1 cellular context compared by ENCODE assay signal in the genomic region with DNA sequence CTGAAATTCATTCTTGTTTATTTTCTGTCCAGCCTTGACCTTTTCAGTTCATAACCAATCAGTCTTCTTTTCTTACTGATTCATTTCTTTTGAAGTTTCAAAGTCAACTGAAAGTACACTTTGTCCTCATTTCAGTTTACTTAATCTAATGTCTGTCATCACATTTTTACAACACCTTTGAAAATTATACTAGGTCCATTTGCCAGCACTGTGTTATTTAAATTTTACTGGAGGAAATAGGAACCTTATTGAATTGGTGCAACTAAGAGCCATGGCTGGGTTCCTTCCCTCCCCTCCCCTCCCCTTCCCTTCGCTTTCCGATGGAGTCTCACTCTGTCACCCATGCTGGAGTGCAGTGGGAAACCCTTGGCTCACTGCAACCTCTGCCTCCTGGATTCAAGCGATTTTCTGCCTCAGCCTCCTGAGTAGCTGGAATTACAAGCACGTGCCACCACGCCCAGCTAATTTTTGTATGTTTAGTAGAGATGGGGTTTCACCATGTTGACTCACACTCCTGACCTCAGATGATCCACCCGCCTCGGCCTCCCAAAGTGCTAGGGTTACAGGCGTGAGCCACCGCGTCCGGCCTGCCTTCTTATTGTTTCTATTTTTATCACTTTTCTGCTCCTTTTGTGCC.
TF ChIP-seq lines count a peak whose summit lies in the region.

No MANE protein-coding gene starts in this region.

TF ChIP-seq in HEK293, 187 proteins besides CTCF, POLR2A, EP300 and RAD21 (continued from another document and continues in another):
- TF ChIP-seq, protein P1, sequence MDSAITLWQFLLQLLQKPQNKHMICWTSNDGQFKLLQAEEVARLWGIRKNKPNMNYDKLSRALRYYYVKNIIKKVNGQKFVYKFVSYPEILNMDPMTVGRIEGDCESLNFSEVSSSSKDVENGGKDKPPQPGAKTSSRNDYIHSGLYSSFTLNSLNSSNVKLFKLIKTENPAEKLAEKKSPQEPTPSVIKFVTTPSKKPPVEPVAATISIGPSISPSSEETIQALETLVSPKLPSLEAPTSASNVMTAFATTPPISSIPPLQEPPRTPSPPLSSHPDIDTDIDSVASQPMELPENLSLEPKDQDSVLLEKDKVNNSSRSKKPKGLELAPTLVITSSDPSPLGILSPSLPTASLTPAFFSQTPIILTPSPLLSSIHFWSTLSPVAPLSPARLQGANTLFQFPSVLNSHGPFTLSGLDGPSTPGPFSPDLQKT (IDR thresholded peaks at IDR 0.05; ENCODE audit: borderline replicate concordance, low read depth, low read length), result no peak
- no peak for TF ChIP-seq ZNF830 (tag by site-specific recombination; IDR thresholded peaks at IDR 0.05; ENCODE audit: low read depth)
- TF ChIP-seq GLI4 (tag by site-specific recombination; IDR thresholded peaks at IDR 0.05), result no peak
- peak; percentile 93 for TF ChIP-seq KLF7 (tag by site-specific recombination; IDR thresholded peaks at IDR 0.05; ENCODE audit: borderline replicate concordance)
- 0 out of 2 replicates have a peak, but pooled peaks have one; percentile 36 for TF ChIP-seq ZNF2 (tag by site-specific recombination; IDR thresholded peaks at IDR 0.05)
- TF ChIP-seq ZNF184 (tag by site-specific recombination; IDR thresholded peaks at IDR 0.05), result no peak
- no peak for TF ChIP-seq ZNF624 (tag by site-specific recombination; IDR thresholded peaks at IDR 0.05)
- 0 out of 2 replicates have a peak, but pooled peaks have one; percentile 30 for TF ChIP-seq BCL11B (tag by site-specific recombination; IDR thresholded peaks at IDR 0.05; ENCODE audit: low read depth)
- TF ChIP-seq, protein P2, sequence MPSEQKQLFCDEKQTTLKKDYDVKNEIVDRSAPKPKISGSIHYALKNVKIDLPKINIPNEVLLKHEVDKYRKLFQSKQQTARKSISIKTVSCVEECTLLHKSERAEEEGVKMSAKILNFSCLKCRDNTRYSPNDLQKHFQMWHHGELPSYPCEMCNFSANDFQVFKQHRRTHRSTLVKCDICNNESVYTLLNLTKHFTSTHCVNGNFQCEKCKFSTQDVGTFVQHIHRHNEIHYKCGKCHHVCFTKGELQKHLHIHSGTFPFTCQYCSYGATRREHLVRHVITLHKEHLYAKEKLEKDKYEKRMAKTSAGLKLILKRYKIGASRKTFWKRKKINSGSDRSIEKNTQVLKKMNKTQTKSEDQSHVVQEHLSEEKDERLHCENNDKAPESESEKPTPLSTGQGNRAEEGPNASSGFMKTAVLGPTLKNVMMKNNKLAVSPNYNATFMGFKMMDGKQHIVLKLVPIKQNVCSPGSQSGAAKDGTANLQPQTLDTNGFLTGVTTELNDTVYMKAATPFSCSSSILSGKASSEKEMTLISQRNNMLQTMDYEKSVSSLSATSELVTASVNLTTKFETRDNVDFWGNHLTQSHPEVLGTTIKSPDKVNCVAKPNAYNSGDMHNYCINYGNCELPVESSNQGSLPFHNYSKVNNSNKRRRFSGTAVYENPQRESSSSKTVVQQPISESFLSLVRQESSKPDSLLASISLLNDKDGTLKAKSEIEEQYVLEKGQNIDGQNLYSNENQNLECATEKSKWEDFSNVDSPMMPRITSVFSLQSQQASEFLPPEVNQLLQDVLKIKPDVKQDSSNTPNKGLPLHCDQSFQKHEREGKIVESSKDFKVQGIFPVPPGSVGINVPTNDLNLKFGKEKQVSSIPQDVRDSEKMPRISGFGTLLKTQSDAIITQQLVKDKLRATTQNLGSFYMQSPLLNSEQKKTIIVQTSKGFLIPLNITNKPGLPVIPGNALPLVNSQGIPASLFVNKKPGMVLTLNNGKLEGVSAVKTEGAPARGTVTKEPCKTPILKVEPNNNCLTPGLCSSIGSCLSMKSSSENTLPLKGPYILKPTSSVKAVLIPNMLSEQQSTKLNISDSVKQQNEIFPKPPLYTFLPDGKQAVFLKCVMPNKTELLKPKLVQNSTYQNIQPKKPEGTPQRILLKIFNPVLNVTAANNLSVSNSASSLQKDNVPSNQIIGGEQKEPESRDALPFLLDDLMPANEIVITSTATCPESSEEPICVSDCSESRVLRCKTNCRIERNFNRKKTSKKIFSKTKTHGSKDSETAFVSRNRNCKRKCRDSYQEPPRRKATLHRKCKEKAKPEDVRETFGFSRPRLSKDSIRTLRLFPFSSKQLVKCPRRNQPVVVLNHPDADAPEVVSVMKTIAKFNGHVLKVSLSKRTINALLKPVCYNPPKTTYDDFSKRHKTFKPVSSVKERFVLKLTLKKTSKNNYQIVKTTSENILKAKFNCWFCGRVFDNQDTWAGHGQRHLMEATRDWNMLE (tag by site-specific recombination; conservative IDR thresholded peaks at IDR 0.05; ENCODE audit: low read depth), result no peak
- TF ChIP-seq ZNF114 (tag by site-specific recombination; IDR thresholded peaks at IDR 0.05), result no peak
- TF ChIP-seq SCRT2 (tag by site-specific recombination; IDR thresholded peaks at IDR 0.05), result no peak
- no peak for TF ChIP-seq ZNF658 (tag by site-specific recombination; IDR thresholded peaks at IDR 0.05)
- TF ChIP-seq, protein P3, sequence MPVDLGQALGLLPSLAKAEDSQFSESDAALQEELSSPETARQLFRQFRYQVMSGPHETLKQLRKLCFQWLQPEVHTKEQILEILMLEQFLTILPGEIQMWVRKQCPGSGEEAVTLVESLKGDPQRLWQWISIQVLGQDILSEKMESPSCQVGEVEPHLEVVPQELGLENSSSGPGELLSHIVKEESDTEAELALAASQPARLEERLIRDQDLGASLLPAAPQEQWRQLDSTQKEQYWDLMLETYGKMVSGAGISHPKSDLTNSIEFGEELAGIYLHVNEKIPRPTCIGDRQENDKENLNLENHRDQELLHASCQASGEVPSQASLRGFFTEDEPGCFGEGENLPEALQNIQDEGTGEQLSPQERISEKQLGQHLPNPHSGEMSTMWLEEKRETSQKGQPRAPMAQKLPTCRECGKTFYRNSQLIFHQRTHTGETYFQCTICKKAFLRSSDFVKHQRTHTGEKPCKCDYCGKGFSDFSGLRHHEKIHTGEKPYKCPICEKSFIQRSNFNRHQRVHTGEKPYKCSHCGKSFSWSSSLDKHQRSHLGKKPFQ (tag by site-specific recombination; IDR thresholded peaks at IDR 0.05), result peak; percentile 77; the same call in 1 of the 2 replicates
- no peak for TF ChIP-seq ZNF514 (tag by site-specific recombination; IDR thresholded peaks at IDR 0.05)
- no peak for TF ChIP-seq ZNF140 (tag by site-specific recombination; IDR thresholded peaks at IDR 0.05)
- peak; percentile 63; the same call in 1 of the 2 replicates for TF ChIP-seq BCL11A (tag by site-specific recombination; IDR thresholded peaks at IDR 0.05; ENCODE audit: low read depth)
- TF ChIP-seq ZNF654 (tag by site-specific recombination; IDR thresholded peaks at IDR 0.05; ENCODE audit: low read depth), result no peak
- TF ChIP-seq ZBTB7A (tag by site-specific recombination; IDR thresholded peaks at IDR 0.05; ENCODE audit: low read depth), result no peak
- TF ChIP-seq ZBTB8A (tag by site-specific recombination; IDR thresholded peaks at IDR 0.05), result no peak
- no peak for TF ChIP-seq ZNF670 (tag by site-specific recombination; IDR thresholded peaks at IDR 0.05; ENCODE audit: low read depth)
- TF ChIP-seq, protein P4, sequence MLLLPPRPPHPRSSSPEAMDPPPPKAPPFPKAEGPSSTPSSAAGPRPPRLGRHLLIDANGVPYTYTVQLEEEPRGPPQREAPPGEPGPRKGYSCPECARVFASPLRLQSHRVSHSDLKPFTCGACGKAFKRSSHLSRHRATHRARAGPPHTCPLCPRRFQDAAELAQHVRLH (tag by site-specific recombination; IDR thresholded peaks at IDR 0.05), result no peak
- no peak for TF ChIP-seq ZNF664 (tag by site-specific recombination; IDR thresholded peaks at IDR 0.05)
- TF ChIP-seq, protein P5, sequence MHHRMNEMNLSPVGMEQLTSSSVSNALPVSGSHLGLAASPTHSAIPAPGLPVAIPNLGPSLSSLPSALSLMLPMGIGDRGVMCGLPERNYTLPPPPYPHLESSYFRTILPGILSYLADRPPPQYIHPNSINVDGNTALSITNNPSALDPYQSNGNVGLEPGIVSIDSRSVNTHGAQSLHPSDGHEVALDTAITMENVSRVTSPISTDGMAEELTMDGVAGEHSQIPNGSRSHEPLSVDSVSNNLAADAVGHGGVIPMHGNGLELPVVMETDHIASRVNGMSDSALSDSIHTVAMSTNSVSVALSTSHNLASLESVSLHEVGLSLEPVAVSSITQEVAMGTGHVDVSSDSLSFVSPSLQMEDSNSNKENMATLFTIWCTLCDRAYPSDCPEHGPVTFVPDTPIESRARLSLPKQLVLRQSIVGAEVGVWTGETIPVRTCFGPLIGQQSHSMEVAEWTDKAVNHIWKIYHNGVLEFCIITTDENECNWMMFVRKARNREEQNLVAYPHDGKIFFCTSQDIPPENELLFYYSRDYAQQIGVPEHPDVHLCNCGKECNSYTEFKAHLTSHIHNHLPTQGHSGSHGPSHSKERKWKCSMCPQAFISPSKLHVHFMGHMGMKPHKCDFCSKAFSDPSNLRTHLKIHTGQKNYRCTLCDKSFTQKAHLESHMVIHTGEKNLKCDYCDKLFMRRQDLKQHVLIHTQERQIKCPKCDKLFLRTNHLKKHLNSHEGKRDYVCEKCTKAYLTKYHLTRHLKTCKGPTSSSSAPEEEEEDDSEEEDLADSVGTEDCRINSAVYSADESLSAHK (tag by site-specific recombination; IDR thresholded peaks at IDR 0.05), result peak; percentile 21; the same call in 1 of the 2 replicates
- no peak for TF ChIP-seq ZNF677 (tag by site-specific recombination; IDR thresholded peaks at IDR 0.05)
- TF ChIP-seq OVOL3 (tag by site-specific recombination; IDR thresholded peaks at IDR 0.05), result no peak
- TF ChIP-seq, protein P6, sequence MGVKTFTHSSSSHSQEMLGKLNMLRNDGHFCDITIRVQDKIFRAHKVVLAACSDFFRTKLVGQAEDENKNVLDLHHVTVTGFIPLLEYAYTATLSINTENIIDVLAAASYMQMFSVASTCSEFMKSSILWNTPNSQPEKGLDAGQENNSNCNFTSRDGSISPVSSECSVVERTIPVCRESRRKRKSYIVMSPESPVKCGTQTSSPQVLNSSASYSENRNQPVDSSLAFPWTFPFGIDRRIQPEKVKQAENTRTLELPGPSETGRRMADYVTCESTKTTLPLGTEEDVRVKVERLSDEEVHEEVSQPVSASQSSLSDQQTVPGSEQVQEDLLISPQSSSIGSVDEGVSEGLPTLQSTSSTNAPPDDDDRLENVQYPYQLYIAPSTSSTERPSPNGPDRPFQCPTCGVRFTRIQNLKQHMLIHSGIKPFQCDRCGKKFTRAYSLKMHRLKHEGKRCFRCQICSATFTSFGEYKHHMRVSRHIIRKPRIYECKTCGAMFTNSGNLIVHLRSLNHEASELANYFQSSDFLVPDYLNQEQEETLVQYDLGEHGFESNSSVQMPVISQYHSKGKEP (tag by site-specific recombination; IDR thresholded peaks at IDR 0.05), result peak; percentile 66
- no peak for TF ChIP-seq ZNF175 (tag by site-specific recombination; IDR thresholded peaks at IDR 0.05)
- TF ChIP-seq ZNF214 (tag by site-specific recombination; IDR thresholded peaks at IDR 0.05; ENCODE audit: borderline replicate concordance), result no peak
- no peak for TF ChIP-seq ZNF623 (tag by site-specific recombination; IDR thresholded peaks at IDR 0.05)
- TF ChIP-seq KLF16 (tag by site-specific recombination; IDR thresholded peaks at IDR 0.05), result no peak
- TF ChIP-seq, protein P7, sequence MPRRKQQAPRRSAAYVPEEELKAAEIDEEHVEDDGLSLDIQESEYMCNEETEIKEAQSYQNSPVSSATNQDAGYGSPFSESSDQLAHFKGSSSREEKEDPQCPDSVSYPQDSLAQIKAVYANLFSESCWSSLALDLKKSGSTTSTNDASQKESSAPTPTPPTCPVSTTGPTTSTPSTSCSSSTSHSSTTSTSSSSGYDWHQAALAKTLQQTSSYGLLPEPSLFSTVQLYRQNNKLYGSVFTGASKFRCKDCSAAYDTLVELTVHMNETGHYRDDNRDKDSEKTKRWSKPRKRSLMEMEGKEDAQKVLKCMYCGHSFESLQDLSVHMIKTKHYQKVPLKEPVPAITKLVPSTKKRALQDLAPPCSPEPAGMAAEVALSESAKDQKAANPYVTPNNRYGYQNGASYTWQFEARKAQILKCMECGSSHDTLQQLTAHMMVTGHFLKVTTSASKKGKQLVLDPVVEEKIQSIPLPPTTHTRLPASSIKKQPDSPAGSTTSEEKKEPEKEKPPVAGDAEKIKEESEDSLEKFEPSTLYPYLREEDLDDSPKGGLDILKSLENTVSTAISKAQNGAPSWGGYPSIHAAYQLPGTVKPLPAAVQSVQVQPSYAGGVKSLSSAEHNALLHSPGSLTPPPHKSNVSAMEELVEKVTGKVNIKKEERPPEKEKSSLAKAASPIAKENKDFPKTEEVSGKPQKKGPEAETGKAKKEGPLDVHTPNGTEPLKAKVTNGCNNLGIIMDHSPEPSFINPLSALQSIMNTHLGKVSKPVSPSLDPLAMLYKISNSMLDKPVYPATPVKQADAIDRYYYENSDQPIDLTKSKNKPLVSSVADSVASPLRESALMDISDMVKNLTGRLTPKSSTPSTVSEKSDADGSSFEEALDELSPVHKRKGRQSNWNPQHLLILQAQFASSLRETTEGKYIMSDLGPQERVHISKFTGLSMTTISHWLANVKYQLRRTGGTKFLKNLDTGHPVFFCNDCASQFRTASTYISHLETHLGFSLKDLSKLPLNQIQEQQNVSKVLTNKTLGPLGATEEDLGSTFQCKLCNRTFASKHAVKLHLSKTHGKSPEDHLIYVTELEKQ (tag by site-specific recombination; IDR thresholded peaks at IDR 0.05; ENCODE audit: borderline replicate concordance), result no peak
- no peak for TF ChIP-seq ZNF274 (IDR thresholded peaks at IDR 0.05; ENCODE audit: low read length)
- no peak for TF ChIP-seq ZNF274 (tag by site-specific recombination; IDR thresholded peaks at IDR 0.05; ENCODE audit: borderline replicate concordance)
- no peak for TF ChIP-seq ZNF776 (tag by site-specific recombination; IDR thresholded peaks at IDR 0.05; ENCODE audit: borderline replicate concordance)
- TF ChIP-seq ZNF548 (tag by site-specific recombination; IDR thresholded peaks at IDR 0.05), result no peak
- no peak for TF ChIP-seq ZNF837 (tag by site-specific recombination; IDR thresholded peaks at IDR 0.05)
- no peak for TF ChIP-seq ZNF24 (tag by site-specific recombination; IDR thresholded peaks at IDR 0.05)
- TF ChIP-seq, protein P8, sequence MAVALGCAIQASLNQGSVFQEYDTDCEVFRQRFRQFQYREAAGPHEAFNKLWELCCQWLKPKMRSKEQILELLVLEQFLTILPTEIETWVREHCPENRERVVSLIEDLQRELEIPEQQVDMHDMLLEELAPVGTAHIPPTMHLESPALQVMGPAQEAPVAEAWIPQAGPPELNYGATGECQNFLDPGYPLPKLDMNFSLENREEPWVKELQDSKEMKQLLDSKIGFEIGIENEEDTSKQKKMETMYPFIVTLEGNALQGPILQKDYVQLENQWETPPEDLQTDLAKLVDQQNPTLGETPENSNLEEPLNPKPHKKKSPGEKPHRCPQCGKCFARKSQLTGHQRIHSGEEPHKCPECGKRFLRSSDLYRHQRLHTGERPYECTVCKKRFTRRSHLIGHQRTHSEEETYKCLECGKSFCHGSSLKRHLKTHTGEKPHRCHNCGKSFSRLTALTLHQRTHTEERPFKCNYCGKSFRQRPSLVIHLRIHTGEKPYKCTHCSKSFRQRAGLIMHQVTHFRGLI (tag by site-specific recombination; IDR thresholded peaks at IDR 0.05), result no peak
- TF ChIP-seq, protein P9, sequence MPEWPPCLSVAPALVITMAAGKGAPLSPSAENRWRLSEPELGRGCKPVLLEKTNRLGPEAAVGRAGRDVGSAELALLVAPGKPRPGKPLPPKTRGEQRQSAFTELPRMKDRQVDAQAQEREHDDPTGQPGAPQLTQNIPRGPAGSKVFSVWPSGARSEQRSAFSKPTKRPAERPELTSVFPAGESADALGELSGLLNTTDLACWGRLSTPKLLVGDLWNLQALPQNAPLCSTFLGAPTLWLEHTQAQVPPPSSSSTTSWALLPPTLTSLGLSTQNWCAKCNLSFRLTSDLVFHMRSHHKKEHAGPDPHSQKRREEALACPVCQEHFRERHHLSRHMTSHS (tag by site-specific recombination; IDR thresholded peaks at IDR 0.05), result no peak
- TF ChIP-seq ZNF132 (tag by site-specific recombination; IDR thresholded peaks at IDR 0.05; ENCODE audit: borderline replicate concordance), result no peak
- no peak for TF ChIP-seq ZNF354C (tag by site-specific recombination; IDR thresholded peaks at IDR 0.05; ENCODE audit: borderline replicate concordance, low read depth)
- TF ChIP-seq ZNF211 (tag by site-specific recombination; IDR thresholded peaks at IDR 0.05; ENCODE audit: low read depth), result no peak
- TF ChIP-seq ZNF146 (tag by site-specific recombination; IDR thresholded peaks at IDR 0.05), result no peak
